In genomic region chr4:15362541-15362940, GRCh38 we compare ENCODE assay signal across 29 cellular contexts.
"Had no signal": no experiment of that assay in that cellular context is flagged by ENCODE, and none has a peak within 500 bp of the region (broad histone marks: within the 10 kb centered on the region; RNA-seq: fewer than 3 reads in every experiment).

No MANE protein-coding gene starts in this region.

- H3K27ac Mint-ChIP-seq: naive thymus-derived CD4-positive, alpha-beta T cell; natural killer cell; progenitor cell of endocrine pancreas; stimulated activated effector memory CD8-positive, alpha-beta T cell treated with anti-CD3 and anti-CD28 coated beads, Interleukin-12 subunit alpha, Interleukin-12 subunit beta, amount 100 ng/mL, for 72 hours; stimulated activated naive B cell treated with anti-CD40 and anti-IgM and Interleukin-4, amounts not matched to agents 10 μg/mL and 1 μg/mL and 100 μg/mL, for 72 hours; stimulated activated naive CD8-positive, alpha-beta T cell treated with anti-CD3 and anti-CD28 coated beads, Interleukin-15, Interleukin-2, amounts not matched to agents 100 ng/mL and 50 ng/mL, for 24 hours; type B pancreatic cell had no signal

- H3K4me1 Mint-ChIP-seq: stimulated activated effector memory CD8-positive, alpha-beta T cell treated with anti-CD3 and anti-CD28 coated beads, Interleukin-12 subunit alpha, Interleukin-12 subunit beta, amount 100 ng/mL, for 72 hours had no signal

- H3K4me3 Mint-ChIP-seq: naive thymus-derived CD4-positive, alpha-beta T cell; natural killer cell; nephron; neural crest cell; stimulated activated effector memory CD8-positive, alpha-beta T cell treated with anti-CD3 and anti-CD28 coated beads, Interleukin-12 subunit alpha, Interleukin-12 subunit beta, amount 100 ng/mL, for 72 hours; stimulated activated naive B cell treated with anti-CD40 and anti-IgM and Interleukin-4, amounts not matched to agents 10 μg/mL and 1 μg/mL and 100 μg/mL, for 72 hours; stimulated activated naive CD8-positive, alpha-beta T cell treated with anti-CD3 and anti-CD28 coated beads, Interleukin-15, Interleukin-2, amounts not matched to agents 100 ng/mL and 50 ng/mL, for 24 hours; type B pancreatic cell had no signal

- H3K9ac ChIP-seq: parathyroid adenoma had no signal

- H2AFZ ChIP-seq: parathyroid adenoma had no signal

- H3K4me1 ChIP-seq: psoas muscle, right lobe of liver, sigmoid colon, transverse colon, upper lobe of right lung, uterus had no signal

- H3K79me2 ChIP-seq: parathyroid adenoma had no signal

- H3K27me3 ChIP-seq: ovary, right lobe of liver, sigmoid colon, stomach, tibial artery, transverse colon, upper lobe of right lung, uterus had no signal

- H3K27ac ChIP-seq: ovary, psoas muscle, right lobe of liver, sigmoid colon, stomach, thoracic aorta, tibial artery, transverse colon, upper lobe of right lung, uterus had no signal

- H3K27me3 Mint-ChIP-seq: progenitor cell of endocrine pancreas; stimulated activated naive B cell treated with anti-CD40 and anti-IgM and Interleukin-4, amounts not matched to agents 10 μg/mL and 1 μg/mL and 100 μg/mL, for 72 hours; stimulated activated naive CD8-positive, alpha-beta T cell treated with anti-CD3 and anti-CD28 coated beads, Interleukin-15, Interleukin-2, amounts not matched to agents 100 ng/mL and 50 ng/mL, for 24 hours had no signal

- H3K36me3 Mint-ChIP-seq: naive thymus-derived CD4-positive, alpha-beta T cell; natural killer cell; stimulated activated effector memory CD8-positive, alpha-beta T cell treated with anti-CD3 and anti-CD28 coated beads, Interleukin-12 subunit alpha, Interleukin-12 subunit beta, amount 100 ng/mL, for 72 hours; stimulated activated naive B cell treated with anti-CD40 and anti-IgM and Interleukin-4, amounts not matched to agents 10 μg/mL and 1 μg/mL and 100 μg/mL, for 72 hours; type B pancreatic cell had no signal

- H3K36me3 ChIP-seq: ovary, right lobe of liver, sigmoid colon, stomach, thoracic aorta, tibial artery, transverse colon, upper lobe of right lung, uterus had no signal

- H3K9me3 ChIP-seq: ovary, psoas muscle, right lobe of liver, sigmoid colon, stomach, thoracic aorta, tibial artery, transverse colon, upper lobe of right lung, uterus had no signal

- DNase-seq: naive thymus-derived CD4-positive, alpha-beta T cell; natural killer cell; occipital lobe; ovary; posterior cingulate gyrus; psoas muscle; right cardiac atrium; right lobe of liver; sigmoid colon; small intestine; stimulated activated CD4-positive, alpha-beta T cell treated with anti-CD3 and anti-CD28 coated beads, Interleukin-15, amount 100 ng/mL, for 24 hours; stimulated activated CD4-positive, alpha-beta T cell treated with anti-CD3 and anti-CD28 coated beads, Interleukin-2, amount 100 ng/mL, for 24 hours; stimulated activated CD4-positive, alpha-beta T cell treated with anti-CD3 and anti-CD28 coated beads, Interleukin-2, amount 100 ng/mL, for 48 hours; stimulated activated CD4-positive, alpha-beta T cell treated with anti-CD3 and anti-CD28 coated beads, Interleukin-4, amount 100 ng/mL, for 24 hours; stimulated activated naive B cell treated with anti-CD40 and anti-IgM and Interleukin-4, amounts not matched to agents 10 μg/mL and 1 μg/mL and 100 μg/mL, for 72 hours; stimulated activated naive CD4-positive, alpha-beta T cell treated with Interleukin-2 at 50 U/mL for 16 hours; stomach; tibial artery; transverse colon; upper lobe of right lung; uterus had no signal

- H3K4me3 ChIP-seq: ovary, psoas muscle, right lobe of liver, sigmoid colon, stomach, thoracic aorta, tibial artery, transverse colon, upper lobe of right lung, uterus had no signal

- H3K9me3 Mint-ChIP-seq: natural killer cell; nephron; stimulated activated effector memory CD8-positive, alpha-beta T cell treated with anti-CD3 and anti-CD28 coated beads, Interleukin-12 subunit alpha, Interleukin-12 subunit beta, amount 100 ng/mL, for 72 hours; stimulated activated naive B cell treated with anti-CD40 and anti-IgM and Interleukin-4, amounts not matched to agents 10 μg/mL and 1 μg/mL and 100 μg/mL, for 72 hours had no signal
